ENCODE assay signal across 17 cellular contexts in the genomic region with DNA sequence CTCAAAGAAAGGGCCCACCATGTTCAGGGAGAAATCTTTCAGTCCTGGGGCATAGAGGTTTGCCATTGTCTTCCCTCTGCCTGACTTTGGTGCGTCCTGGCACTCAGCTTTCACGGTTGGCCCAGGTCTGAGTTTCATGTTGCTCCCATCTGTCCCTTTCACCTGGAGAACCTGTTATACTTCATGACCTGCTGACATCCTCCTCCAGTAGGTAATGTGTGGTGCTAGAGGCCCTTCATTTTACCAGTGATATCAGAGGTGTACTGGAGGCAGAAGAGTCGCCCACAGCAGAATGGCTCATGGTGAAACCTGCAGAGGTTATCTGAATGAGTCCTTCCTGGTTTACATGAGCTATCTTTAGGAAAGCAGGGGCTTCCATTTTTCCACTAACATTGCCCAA.
A peak's percentile ranks its signal among the peaks of the same experiment; 100 is the strongest.
DNase-seq lines count a peak whose midpoint lies in the region; ATAC-seq and TF ChIP-seq lines count a peak whose summit lies in the region.
"Had no signal": no experiment of that assay in that cellular context is flagged by ENCODE, and none has a peak within 500 bp of the region (broad histone marks: within the 10 kb centered on the region; RNA-seq: fewer than 3 reads in every experiment).

No MANE protein-coding gene starts in this region.

- H2AK5ac ChIP-seq in H9 (ENCODE audit: insufficient read length, low read length), result no peak overlapping the region

- no peak overlapping the region for H3K56ac ChIP-seq in H9 (ENCODE audit: insufficient read length, low read depth, low read length)

- no peaks in the 10 kb centered on the region; a peak in 1 of 7 replicates for H3K36me3 Mint-ChIP-seq in H9 (ENCODE audit: insufficient read depth in 1 of 3, low read depth in 3 of 3)
- H3K36me3 Mint-ChIP-seq in activated CD4-positive, alpha-beta memory T cell treated with anti-CD3 and anti-CD28 coated beads, Interleukin-2, amount 10 ng/mL, durations not matched to agents 7 days and 5 days (ENCODE audit: low read depth), result peaks cover 5% of the 10 kb centered on the region
- H3K36me3 Mint-ChIP-seq: stimulated activated memory B cell treated with anti-CD40 and anti-IgM and Interleukin-4, amounts not matched to agents 10 μg/mL and 1 μg/mL and 100 μg/mL, for 72 hours had no signal

- H4K20me1 ChIP-seq in H9 (ENCODE audit: control insufficient read depth, insufficient read depth, insufficient read length) (no peaks in the 10 kb centered on the region), smooth muscle cell (ENCODE audit: low read depth) (no peaks in the 10 kb centered on the region)

- H3K23ac ChIP-seq in H9 (ENCODE audit: insufficient read length, low read depth, low read length), result no peak overlapping the region

- H3K79me1 ChIP-seq in H9 (ENCODE audit: insufficient read depth, low read depth, low read length, poor library complexity, severe bottlenecking), result no peaks in the 10 kb centered on the region

- peak; percentile 14 for DNase-seq in H9
- DNase-seq in foreskin keratinocyte, result no peak
- DNase-seq in smooth muscle cell (lab: John Stamatoyannopoulos, UW; ENCODE audit: unreplicated experiment), result no peak
- DNase-seq in activated CD4-positive, alpha-beta memory T cell treated with anti-CD3 and anti-CD28 coated beads, Interleukin-2, amount 10 ng/mL, durations not matched to agents 7 days and 5 days, result no peak
- no peak for DNase-seq in NOMO-1 (lab: John Stamatoyannopoulos, UW; ENCODE audit: unreplicated experiment in 2 of 2)
- DNase-seq in activated CD8-positive, alpha-beta memory T cell treated with anti-CD3 and anti-CD28 coated beads, Interleukin-2, amount 50 U/mL, for 48 hours, result no peak
- no peak for DNase-seq in anterior cingulate cortex (lab: John Stamatoyannopoulos, UW)
- DNase-seq: activated CD4-positive, alpha-beta T cell treated with anti-CD3 and anti-CD28 coated beads, Interleukin-2, amount 50 U/mL, for 4 hours; activated naive CD8-positive, alpha-beta T cell treated with anti-CD3 and anti-CD28 coated beads, Interleukin-2, amount 50 U/mL, for 24 hours; activated T-cell treated with anti-CD3 and anti-CD28 coated beads, Interleukin-2, amount 50 U/mL, for 72 hours; DMS 273 treated with DMSO at 0.1 percent for 48 hours; NCI-H1417 had no signal

- H3T11ph ChIP-seq in H9 (ENCODE audit: low read length), result no peak overlapping the region

- H3K27ac ChIP-seq in H9 (ENCODE audit: insufficient read length, low read depth, low read length), result no peak overlapping the region
- H3K27ac ChIP-seq in angular gyrus (ENCODE audit: low read depth, low read length), result peak overlapping the region; percentile 3
- H3K27ac ChIP-seq in foreskin keratinocyte, result peak overlapping the region; percentile 85
- H3K27ac ChIP-seq in smooth muscle cell (ENCODE audit: low read depth), result peak overlapping the region; percentile 17
- H3K27ac ChIP-seq: HL-60, neutrophil, SK-N-MC had no signal

- H4K91ac ChIP-seq in H9 (ENCODE audit: insufficient read length, low read depth, low read length), result no peak overlapping the region

- H4K5ac ChIP-seq in H9 (ENCODE audit: insufficient read length, low read depth, low read length), result no peak overlapping the region

- peaks cover 4% of the 10 kb centered on the region; the same call in 1 of the 2 replicates for H3K4me1 ChIP-seq in H9 (ENCODE audit: insufficient read depth, low read length)
- H3K4me1 ChIP-seq in foreskin keratinocyte, result peaks cover 51% of the 10 kb centered on the region
- H3K4me1 ChIP-seq in smooth muscle cell (ENCODE audit: low read depth), result peaks cover 10% of the 10 kb centered on the region

- H3K4me2 ChIP-seq in H9 (ENCODE audit: insufficient read depth, insufficient read length, low read length), result no peak overlapping the region
- H3K4me2 ChIP-seq in smooth muscle cell, result peak overlapping the region; percentile 20

- no peak overlapping the region for H3K27ac Mint-ChIP-seq in H9
- no peak overlapping the region for H3K27ac Mint-ChIP-seq in activated CD4-positive, alpha-beta memory T cell treated with anti-CD3 and anti-CD28 coated beads, Interleukin-2, amount 10 ng/mL, durations not matched to agents 7 days and 5 days
- H3K27ac Mint-ChIP-seq: activated naive CD8-positive, alpha-beta T cell treated with anti-CD3 and anti-CD28 coated beads, Interleukin-2, amount 50 U/mL, for 24 hours; activated T-cell treated with anti-CD3 and anti-CD28 coated beads, Interleukin-2, amount 50 U/mL, for 72 hours; stimulated activated memory B cell treated with anti-CD40 and anti-IgM and Interleukin-4, amounts not matched to agents 10 μg/mL and 1 μg/mL and 100 μg/mL, for 72 hours had no signal

- H3K27me3 ChIP-seq in H9 (ENCODE audit: insufficient read depth, low read length) (peaks cover 3% of the 10 kb centered on the region; the same call in 1 of the 2 replicates), foreskin keratinocyte (no peaks in the 10 kb centered on the region), smooth muscle cell (ENCODE audit: low read depth) (peaks cover 34% of the 10 kb centered on the region)

- H3K9me3 ChIP-seq in H9 (ENCODE audit: control insufficient read depth, low read depth, low read length), result no peaks in the 10 kb centered on the region
- H3K9me3 ChIP-seq in smooth muscle cell (replicated peaks; ENCODE audit: low read depth), result no peaks in the 10 kb centered on the region
- H3K9me3 ChIP-seq: neutrophil had no signal

- CTCF ChIA-PET in activated CD4-positive, alpha-beta memory T cell treated with anti-CD3 and anti-CD28 coated beads, Interleukin-2, amount 10 ng/mL, durations not matched to agents 7 days and 5 days (lab: Charles Lee), result no interaction called here

- no CpG with 5 or more reads among the region's 3 CpGs for WGBS in H9 (ENCODE audit: extremely low coverage, insufficient read length, low lambda C conversion rate)
- 90% methylated on average over 3 of the region's 3 CpGs for WGBS in smooth muscle cell (ENCODE audit: low lambda C conversion rate)

- no peak overlapping the region for H2BK20ac ChIP-seq in H9 (ENCODE audit: low read depth, low read length, poor library complexity, severe bottlenecking)

- no peak overlapping the region for H3K4me3 Mint-ChIP-seq in H9
- H3K4me3 Mint-ChIP-seq in activated CD4-positive, alpha-beta memory T cell treated with anti-CD3 and anti-CD28 coated beads, Interleukin-2, amount 10 ng/mL, durations not matched to agents 7 days and 5 days, result no peak overlapping the region
- H3K4me3 Mint-ChIP-seq: activated naive CD8-positive, alpha-beta T cell treated with anti-CD3 and anti-CD28 coated beads, Interleukin-2, amount 50 U/mL, for 24 hours; activated T-cell treated with anti-CD3 and anti-CD28 coated beads, Interleukin-2, amount 50 U/mL, for 72 hours; stimulated activated memory B cell treated with anti-CD40 and anti-IgM and Interleukin-4, amounts not matched to agents 10 μg/mL and 1 μg/mL and 100 μg/mL, for 72 hours had no signal

- H3K4me1 Mint-ChIP-seq in H9, result peaks cover 46 to 52% of the 10 kb centered on the region in 2 experiments
- H3K4me1 Mint-ChIP-seq in activated CD4-positive, alpha-beta memory T cell treated with anti-CD3 and anti-CD28 coated beads, Interleukin-2, amount 10 ng/mL, durations not matched to agents 7 days and 5 days, result peaks cover 40% of the 10 kb centered on the region

- H2BK120ac ChIP-seq in H9 (ENCODE audit: low read depth, low read length, poor library complexity, severe bottlenecking), result no peak overlapping the region

- no peak overlapping the region for H2BK15ac ChIP-seq in H9 (ENCODE audit: low read depth, low read length)

- no peak overlapping the region for H2BK12ac ChIP-seq in H9 (ENCODE audit: insufficient read length, low read depth, low read length)

- H3K4me3 ChIP-seq in smooth muscle cell, result no peak overlapping the region
- H3K4me3 ChIP-seq: SK-N-MC had no signal

- peaks cover 52% of the 10 kb centered on the region for H3K27me3 Mint-ChIP-seq in H9 (ENCODE audit: low read depth)
- peaks cover 46% of the 10 kb centered on the region for H3K27me3 Mint-ChIP-seq in activated CD4-positive, alpha-beta memory T cell treated with anti-CD3 and anti-CD28 coated beads, Interleukin-2, amount 10 ng/mL, durations not matched to agents 7 days and 5 days

- no peak overlapping the region for H2BK5ac ChIP-seq in H9 (ENCODE audit: insufficient read length, low read length)

- H3K9me3 Mint-ChIP-seq in H9, result no peaks in the 10 kb centered on the region
- H3K9me3 Mint-ChIP-seq in activated CD4-positive, alpha-beta memory T cell treated with anti-CD3 and anti-CD28 coated beads, Interleukin-2, amount 10 ng/mL, durations not matched to agents 7 days and 5 days, result no peaks in the 10 kb centered on the region
- H3K9me3 Mint-ChIP-seq: activated naive CD8-positive, alpha-beta T cell treated with anti-CD3 and anti-CD28 coated beads, Interleukin-2, amount 50 U/mL, for 24 hours; activated T-cell treated with anti-CD3 and anti-CD28 coated beads, Interleukin-2, amount 50 U/mL, for 72 hours; stimulated activated memory B cell treated with anti-CD40 and anti-IgM and Interleukin-4, amounts not matched to agents 10 μg/mL and 1 μg/mL and 100 μg/mL, for 72 hours had no signal

- no peak for TF ChIP-seq CTCF in H9 (conservative IDR thresholded peaks at IDR 0.05)
- TF ChIP-seq CTCF in foreskin keratinocyte (conservative IDR thresholded peaks at IDR 0.05), result no peak
- TF ChIP-seq CTCF in smooth muscle cell (IDR thresholded peaks at IDR 0.05; ENCODE audit: borderline replicate concordance, insufficient read depth, poor library complexity, severe bottlenecking), result no peak

- H3K9ac ChIP-seq in H9 (ENCODE audit: extremely low read depth, insufficient read length, low read length) (no peak overlapping the region), smooth muscle cell (ENCODE audit: low read depth) (no peak overlapping the region)

- H3K23me2 ChIP-seq in H9 (ENCODE audit: insufficient read length, low read depth, low read length, poor library complexity, severe bottlenecking), result peaks cover 11% of the 10 kb centered on the region

- H2AFZ ChIP-seq in H9 (ENCODE audit: low read length) (no peak overlapping the region), smooth muscle cell (ENCODE audit: low read depth) (no peak overlapping the region)

- ATAC-seq in foreskin keratinocyte, result peak; percentile 29
- ATAC-seq: activated naive CD8-positive, alpha-beta T cell treated with anti-CD3 and anti-CD28 coated beads, Interleukin-2, amount 50 U/mL, for 24 hours had no signal

- no peak overlapping the region for H3K14ac ChIP-seq in H9 (ENCODE audit: insufficient read depth, low read length)

- no peak overlapping the region for H3K4ac ChIP-seq in H9 (ENCODE audit: low read depth, low read length)

- POLR2A ChIA-PET in activated CD4-positive, alpha-beta memory T cell treated with anti-CD3 and anti-CD28 coated beads, Interleukin-2, amount 10 ng/mL, durations not matched to agents 7 days and 5 days (lab: Charles Lee), result no interaction called here

- H3K18ac ChIP-seq in H9 (ENCODE audit: insufficient read length, low read depth, low read length), result no peak overlapping the region

- no peaks in the 10 kb centered on the region for H3K79me2 ChIP-seq in H9 (ENCODE audit: insufficient read depth, low read length)
- no peaks in the 10 kb centered on the region for H3K79me2 ChIP-seq in smooth muscle cell (ENCODE audit: low read depth)

- H3F3A ChIP-seq in smooth muscle cell (ENCODE audit: low read depth), result no peaks in the 10 kb centered on the region

- no peaks in the 10 kb centered on the region for H3K36me3 ChIP-seq in smooth muscle cell (ENCODE audit: low read depth)
- H3K36me3 ChIP-seq: neutrophil had no signal

- H4K8ac ChIP-seq in H9 (replicated peaks; ENCODE audit: insufficient read length, low read depth, low read length), result no peak overlapping the region
